1 cellular context compared by ENCODE assay signal in the genomic region with DNA sequence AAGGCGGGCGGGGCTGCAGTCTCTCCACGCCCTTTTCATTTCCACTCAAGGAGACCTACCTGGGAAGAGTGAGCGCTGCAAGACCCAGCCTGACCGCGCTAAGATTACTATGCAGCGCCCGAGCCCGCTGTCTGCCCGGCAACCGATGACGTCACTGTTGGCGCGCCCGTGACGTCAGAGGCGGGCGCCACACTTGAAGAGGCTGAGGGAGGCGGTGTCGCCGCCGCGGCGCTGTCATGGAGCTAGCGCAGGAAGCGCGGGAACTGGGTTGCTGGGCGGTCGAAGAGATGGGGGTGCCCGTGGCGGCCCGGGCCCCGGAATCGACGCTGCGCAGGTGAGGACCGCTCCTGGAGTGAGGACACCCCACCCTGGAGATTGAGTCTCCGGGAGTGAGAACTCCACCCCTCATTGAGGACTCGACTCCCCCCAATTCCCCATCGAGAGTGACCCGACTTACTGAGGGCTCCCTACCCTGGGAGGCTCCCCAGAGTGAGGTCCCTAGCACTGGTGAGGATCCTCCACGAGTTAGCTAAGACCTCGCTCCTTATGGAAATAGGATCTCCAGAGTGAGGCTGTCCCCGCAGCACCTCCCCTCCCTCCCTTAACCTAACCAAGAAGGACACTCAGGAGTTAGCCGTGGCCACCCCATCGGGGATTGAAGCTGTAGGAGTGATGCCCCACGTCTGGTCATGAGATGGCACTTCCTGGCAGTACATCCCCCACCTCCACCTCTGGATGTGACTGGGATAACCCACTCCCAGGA.
TF ChIP-seq lines count a peak whose summit lies in the region.

TSS of gene HAUS5 (plus strand) at position 177 of the 763 bp plus-strand sequence. CDS start at position 237, 60 bp downstream.

TF ChIP-seq in HepG2, 621 proteins besides CTCF, POLR2A, EP300 and RAD21 (continued from another document and continues in another):
- TF ChIP-seq ZNF580 (CRISPR knock-in tag; IDR thresholded peaks at IDR 0.05; ENCODE audit: borderline replicate concordance, low read depth) (peak; percentile 70; the same call in 1 of the 2 replicates), ZHX2 (IDR thresholded peaks at IDR 0.05; ENCODE audit: low read depth) (peak; percentile 96), ZHX2 (CRISPR knock-in tag; IDR thresholded peaks at IDR 0.05; ENCODE audit: borderline replicate concordance) (no peak), MXD1 (CRISPR knock-in tag; IDR thresholded peaks at IDR 0.05) (peak; percentile 41; the same call in 1 of the 2 replicates), YY1 (IDR thresholded peaks at IDR 0.05; ENCODE audit: insufficient read depth, insufficient replicate concordance, low read depth, low read length) (peak; percentile 76), NR2F1 (CRISPR knock-in tag; IDR thresholded peaks at IDR 0.05) (no peak), CEBPB (IDR thresholded peaks at IDR 0.05; ENCODE audit: borderline replicate concordance, low read depth, low read length) (peak; percentile 16; the same call in 1 of the 2 replicates), TCF7 (IDR thresholded peaks at IDR 0.05; ENCODE audit: low read depth) (no peak), HNF4G (IDR thresholded peaks at IDR 0.05; ENCODE audit: borderline replicate concordance, low read depth, low read length) (no peak), HNF4G (CRISPR knock-in tag; IDR thresholded peaks at IDR 0.05; ENCODE audit: borderline replicate concordance, low read depth) (no peak), ZNF138 (CRISPR knock-in tag; IDR thresholded peaks at IDR 0.05; ENCODE audit: low read depth) (no peak), DNMT1 (CRISPR knock-in tag; IDR thresholded peaks at IDR 0.05) (0 out of 2 replicates have a peak, but pooled peaks have one; percentile 56), E2F2 (CRISPR knock-in tag; IDR thresholded peaks at IDR 0.05; ENCODE audit: borderline replicate concordance) (0 out of 2 replicates have a peak, but pooled peaks have one; percentile 81), ZGPAT (CRISPR knock-in tag; IDR thresholded peaks at IDR 0.05) (peak; percentile 78), ZNF792 (CRISPR knock-in tag; IDR thresholded peaks at IDR 0.05) (0 out of 2 replicates have a peak, but pooled peaks have one; percentile 44), RXRB (CRISPR knock-in tag; IDR thresholded peaks at IDR 0.05; ENCODE audit: borderline replicate concordance) (peak; percentile 48; the same call in 1 of the 2 replicates), ZNF256 (CRISPR knock-in tag; conservative IDR thresholded peaks at IDR 0.05) (0 out of 2 replicates have a peak, but pooled peaks have one; percentile 45), ELF4 (CRISPR knock-in tag; IDR thresholded peaks at IDR 0.05; ENCODE audit: borderline replicate concordance) (no peak), ZSCAN12 (CRISPR knock-in tag; IDR thresholded peaks at IDR 0.05) (no peak), ZNF597 (CRISPR knock-in tag; IDR thresholded peaks at IDR 0.05) (no peak), ZNF547 (CRISPR knock-in tag; IDR thresholded peaks at IDR 0.05) (peak; percentile 39; the same call in 1 of the 2 replicates), ZNF274 (CRISPR knock-in tag; IDR thresholded peaks at IDR 0.05) (no peak), MIXL1 (CRISPR knock-in tag; IDR thresholded peaks at IDR 0.05) (no peak), ZSCAN9 (CRISPR knock-in tag; IDR thresholded peaks at IDR 0.05; ENCODE audit: borderline replicate concordance) (0 out of 2 replicates have a peak, but pooled peaks have one; percentile 60), NFYC (CRISPR knock-in tag; IDR thresholded peaks at IDR 0.05) (peak; percentile 60), MTA1 (CRISPR knock-in tag; IDR thresholded peaks at IDR 0.05; ENCODE audit: borderline replicate concordance) (no peak), ZNF564 (CRISPR knock-in tag; IDR thresholded peaks at IDR 0.05) (no peak; the same call in 1 of the 2 replicates), HDAC1 (CRISPR knock-in tag; IDR thresholded peaks at IDR 0.05) (peak; percentile 95), HNRNPL (IDR thresholded peaks at IDR 0.05; ENCODE audit: low read depth, low read length) (peak; percentile 92), JARID2 (CRISPR knock-in tag; IDR thresholded peaks at IDR 0.05; ENCODE audit: insufficient replicate concordance) (peak; percentile 51), RORA (CRISPR knock-in tag; IDR thresholded peaks at IDR 0.05) (no peak)
- TF ChIP-seq, protein P1, sequence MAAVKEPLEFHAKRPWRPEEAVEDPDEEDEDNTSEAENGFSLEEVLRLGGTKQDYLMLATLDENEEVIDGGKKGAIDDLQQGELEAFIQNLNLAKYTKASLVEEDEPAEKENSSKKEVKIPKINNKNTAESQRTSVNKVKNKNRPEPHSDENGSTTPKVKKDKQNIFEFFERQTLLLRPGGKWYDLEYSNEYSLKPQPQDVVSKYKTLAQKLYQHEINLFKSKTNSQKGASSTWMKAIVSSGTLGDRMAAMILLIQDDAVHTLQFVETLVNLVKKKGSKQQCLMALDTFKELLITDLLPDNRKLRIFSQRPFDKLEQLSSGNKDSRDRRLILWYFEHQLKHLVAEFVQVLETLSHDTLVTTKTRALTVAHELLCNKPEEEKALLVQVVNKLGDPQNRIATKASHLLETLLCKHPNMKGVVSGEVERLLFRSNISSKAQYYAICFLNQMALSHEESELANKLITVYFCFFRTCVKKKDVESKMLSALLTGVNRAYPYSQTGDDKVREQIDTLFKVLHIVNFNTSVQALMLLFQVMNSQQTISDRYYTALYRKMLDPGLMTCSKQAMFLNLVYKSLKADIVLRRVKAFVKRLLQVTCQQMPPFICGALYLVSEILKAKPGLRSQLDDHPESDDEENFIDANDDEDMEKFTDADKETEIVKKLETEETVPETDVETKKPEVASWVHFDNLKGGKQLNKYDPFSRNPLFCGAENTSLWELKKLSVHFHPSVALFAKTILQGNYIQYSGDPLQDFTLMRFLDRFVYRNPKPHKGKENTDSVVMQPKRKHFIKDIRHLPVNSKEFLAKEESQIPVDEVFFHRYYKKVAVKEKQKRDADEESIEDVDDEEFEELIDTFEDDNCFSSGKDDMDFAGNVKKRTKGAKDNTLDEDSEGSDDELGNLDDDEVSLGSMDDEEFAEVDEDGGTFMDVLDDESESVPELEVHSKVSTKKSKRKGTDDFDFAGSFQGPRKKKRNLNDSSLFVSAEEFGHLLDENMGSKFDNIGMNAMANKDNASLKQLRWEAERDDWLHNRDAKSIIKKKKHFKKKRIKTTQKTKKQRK (IDR thresholded peaks at IDR 0.05; ENCODE audit: low read length) = no peak
